Comparison of ENCODE assay signal across 11 cellular contexts in genomic region chr5:23013395-23013994, GRCh38.
DNase-seq lines count a peak whose midpoint lies in the region; ATAC-seq and TF ChIP-seq lines count a peak whose summit lies in the region.
"Had no signal": no experiment of that assay in that cellular context is flagged by ENCODE, and none has a peak within 500 bp of the region (broad histone marks: within the 10 kb centered on the region; RNA-seq: fewer than 3 reads in every experiment).

No MANE protein-coding gene starts in this region.

- H3K4me1 ChIP-seq in heart left ventricle (no peaks in the 10 kb centered on the region), uterus (no peaks in the 10 kb centered on the region)

- H3K27me3 ChIP-seq in heart left ventricle, result no peaks in the 10 kb centered on the region
- no peaks in the 10 kb centered on the region for H3K27me3 ChIP-seq in uterus

- H3K9me3 ChIP-seq in heart left ventricle (no peaks in the 10 kb centered on the region), uterus (no peaks in the 10 kb centered on the region)

- CTCF ChIA-PET in RWPE1 (lab: Yijun Ruan, JAX), result no interaction called here

- TF ChIP-seq POLR2A in heart left ventricle (IDR thresholded peaks at IDR 0.05), result no peak
- TF ChIP-seq POLR2A in uterus (IDR thresholded peaks at IDR 0.05), result no peak

- ATAC-seq in heart left ventricle (no peak), Right ventricle myocardium inferior (no peak), HG03039 (IDR thresholded peaks at IDR 0.05; ENCODE audit: unreplicated experiment) (no peak), GM21515 (IDR thresholded peaks at IDR 0.05; ENCODE audit: unreplicated experiment) (no peak)

- H3K36me3 ChIP-seq in heart left ventricle, result no peaks in the 10 kb centered on the region
- H3K36me3 ChIP-seq in uterus, result no peaks in the 10 kb centered on the region

- intact Hi-C loops in heart left ventricle (cut with DNase I) (no loop called here), Right ventricle myocardium inferior (cut with DNase I) (no loop called here), uterus (cut with DNase I; ENCODE audit: low total_unique reads) (no loop called here)

- no peak for TF ChIP-seq CTCF in heart left ventricle (IDR thresholded peaks at IDR 0.05)
- no peak for TF ChIP-seq CTCF in fibroblast of mammary gland (conservative IDR thresholded peaks at IDR 0.05; ENCODE audit: control insufficient read depth, insufficient read depth, low read depth, low read length)
- TF ChIP-seq CTCF in uterus (IDR thresholded peaks at IDR 0.05), result no peak
- no peak for TF ChIP-seq CTCF in RWPE1 (conservative IDR thresholded peaks at IDR 0.05; ENCODE audit: low read depth)

- POLR2A ChIA-PET in RWPE1 (lab: Yijun Ruan, JAX; ENCODE audit: low non-redundant PET), result no interaction called here

- H3K4me3 ChIP-seq in heart left ventricle, result peak overlapping the region in 7 of 12 donors; percentile 12 to 47 (median 22)
- H3K4me3 ChIP-seq in fibroblast of mammary gland (ENCODE audit: control insufficient read depth, low read depth, low read length), result peak overlapping the region; percentile 44
- H3K4me3 ChIP-seq in uterus, result peak overlapping the region; percentile 1 to 17
- H3K4me3 ChIP-seq: lung had no signal

- H3K27ac ChIP-seq in heart left ventricle (no peak overlapping the region), uterus (no peak overlapping the region), RWPE1 (no peak overlapping the region)

- DNase-seq in heart left ventricle (no peak), Right ventricle myocardium inferior (ENCODE audit: missing footprints) (no peak), SHP77 treated with DMSO at 0.1 percent for 48 hours (lab: John Stamatoyannopoulos, UW) (peak; percentile 48), fibroblast of mammary gland (ENCODE audit: low read depth) (peak; percentile 4), uterus (no peak), RWPE1 (ENCODE audit: low spot score) (no peak)
- DNase-seq: activated CD4-positive, alpha-beta T cell treated with anti-CD3 and anti-CD28 coated beads for 1 hour; NCI-H2029 had no signal

- WGBS in heart left ventricle, 4 donors, result 54 to 69% (median 64%) methylated on average over 4 of the region's 4 CpGs

Comparison
In these comparisons a context has a peak if more than half of its experiments do, and no peak if none do; other contexts are left out.
1. DNase-seq: peak in SHP77 treated with DMSO at 0.1 percent for 48 hours (single experiment) and fibroblast of mammary gland (single experiment); none in heart left ventricle (0 of 5), Right ventricle myocardium inferior (single experiment), uterus (0 of 2) and RWPE1 (single experiment).
2. Peak in every context shown above with its lines, with median percentiles within 50 percentile points of each other: H3K4me3 ChIP-seq.